Comparison of ENCODE assay signal across 12 cellular contexts in the genomic region with DNA sequence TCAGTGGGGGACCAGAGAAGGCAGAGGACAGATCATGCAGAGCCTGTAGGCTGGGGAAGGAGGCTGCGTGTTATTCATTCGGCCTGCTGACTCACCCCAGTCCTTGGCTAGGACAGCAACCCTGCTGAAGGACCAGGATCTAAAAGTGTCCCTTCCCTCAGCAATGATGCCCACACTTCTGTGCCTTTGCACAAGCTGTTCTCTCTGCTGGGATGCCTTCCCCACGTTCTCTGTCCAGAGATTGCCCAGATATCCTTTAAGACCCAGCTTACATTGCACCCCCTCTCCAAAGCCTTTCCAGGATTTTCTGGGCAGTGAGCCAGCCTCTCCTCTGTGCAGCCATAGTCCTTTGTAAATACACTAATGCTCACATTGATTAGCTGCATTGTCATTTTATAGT.
DNase-seq lines count a peak whose midpoint lies in the region; TF ChIP-seq lines count a peak whose summit lies in the region.
"Had no signal": no experiment of that assay in that cellular context is flagged by ENCODE, and none has a peak within 500 bp of the region (broad histone marks: within the 10 kb centered on the region; RNA-seq: fewer than 3 reads in every experiment).

No MANE protein-coding gene starts in this region.

- DNase-seq in AG08396 (ENCODE audit: low spot score), result peak; percentile 34
- DNase-seq in GM23248, result peak; percentile 59
- DNase-seq in NCI-H510A (lab: John Stamatoyannopoulos, UW), result peak; percentile 68
- peak; percentile 41 for DNase-seq in fibroblast of mammary gland (ENCODE audit: low read depth)
- DNase-seq in cerebellar cortex (ENCODE audit: low spot score), result no peak
- DNase-seq in DMS114 treated with DMSO at 0.1 percent for 48 hours (lab: John Stamatoyannopoulos, UW; ENCODE audit: unreplicated experiment), result no peak
- DNase-seq in Kasumi-1 (lab: John Stamatoyannopoulos, UW), result no peak
- no peak for DNase-seq in lower leg skin (ENCODE audit: low spot score in 2 of 2)
- DNase-seq: activated CD8-positive, alpha-beta T cell treated with anti-CD3 and anti-CD28 coated beads, Interleukin-2, amount 10 ng/mL, durations not matched to agents 7 days and 5 days; activated naive CD4-positive, alpha-beta T cell treated with anti-CD3 and anti-CD28 coated beads for 36 hours; central memory CD4-positive, alpha-beta T cell; stimulated activated naive B cell treated with anti-CD40 and anti-IgM and Interleukin-4, amounts not matched to agents 10 μg/mL and 1 μg/mL and 100 μg/mL, for 72 hours had no signal

- no peak for TF ChIP-seq CTCF in fibroblast of mammary gland (conservative IDR thresholded peaks at IDR 0.05; ENCODE audit: control insufficient read depth, insufficient read depth, low read depth, low read length)
- no peak for TF ChIP-seq CTCF in lower leg skin (IDR thresholded peaks at IDR 0.05)

- no peaks in the 10 kb centered on the region for H3K79me2 ChIP-seq in GM23248 (ENCODE audit: insufficient read depth)

- H3F3A ChIP-seq in GM23248 (ENCODE audit: insufficient read depth), result no peaks in the 10 kb centered on the region; the same call in 1 of the 2 replicates

- no peaks in the 10 kb centered on the region for H3K9me3 ChIP-seq in GM23248 (ENCODE audit: low read depth)

- no peak overlapping the region for H3K9ac ChIP-seq in GM23248

- no peaks in the 10 kb centered on the region for H3K36me3 ChIP-seq in GM23248 (ENCODE audit: low read depth)

- no peak overlapping the region for H2AFZ ChIP-seq in GM23248

- no peak overlapping the region for H3K27ac ChIP-seq in GM23248

- in situ Hi-C loops in GM23248 (cut with MboI), result no loop called here

- H3K9me2 ChIP-seq in GM23248 (ENCODE audit: insufficient read depth), result no peaks in the 10 kb centered on the region

- H3K27me3 ChIP-seq in GM23248 (replicated peaks; ENCODE audit: insufficient read depth), result no peaks in the 10 kb centered on the region

- H3K4me1 ChIP-seq in GM23248 (ENCODE audit: insufficient read depth), result no peaks in the 10 kb centered on the region

- no peaks in the 10 kb centered on the region for H4K20me1 ChIP-seq in GM23248 (ENCODE audit: insufficient read depth)

- 3 to 5% methylated on average over 3 of the region's 3 CpGs for WGBS in GM23248 (ENCODE audit: low coverage in 1 of 2, low lambda C conversion rate in 2 of 2, missing lambda C conversion rate in 2 of 2), 2 experiments
- WGBS in lower leg skin, 2 donors, result 40 to 47% methylated on average over 3 of the region's 3 CpGs

- H3K4me2 ChIP-seq in GM23248 (ENCODE audit: unreplicated experiment), result no peak overlapping the region

- TF ChIP-seq POLR2A in lower leg skin (IDR thresholded peaks at IDR 0.05), result no peak

- intact Hi-C loops in lower leg skin (cut with DNase I; ENCODE audit: low total_unique reads), result no loop called here

- H3K4me3 ChIP-seq in GM23248, result no peak overlapping the region
- no peak overlapping the region for H3K4me3 ChIP-seq in fibroblast of mammary gland (ENCODE audit: control insufficient read depth, low read depth, low read length)
- H3K4me3 ChIP-seq in lower leg skin (ENCODE audit: low read depth, poor library complexity, severe bottlenecking), result no peak overlapping the region

Comparison
In these comparisons a context has a peak if more than half of its experiments do, and no peak if none do; other contexts are left out.
1. DNase-seq: peak in AG08396 (single experiment), GM23248 (single experiment), NCI-H510A (single experiment) and fibroblast of mammary gland (single experiment); none in cerebellar cortex (single experiment), DMS114 treated with DMSO at 0.1 percent for 48 hours (single experiment), Kasumi-1 (0 of 2) and lower leg skin (0 of 2).